21 cellular contexts compared by ENCODE assay signal in the genomic region with DNA sequence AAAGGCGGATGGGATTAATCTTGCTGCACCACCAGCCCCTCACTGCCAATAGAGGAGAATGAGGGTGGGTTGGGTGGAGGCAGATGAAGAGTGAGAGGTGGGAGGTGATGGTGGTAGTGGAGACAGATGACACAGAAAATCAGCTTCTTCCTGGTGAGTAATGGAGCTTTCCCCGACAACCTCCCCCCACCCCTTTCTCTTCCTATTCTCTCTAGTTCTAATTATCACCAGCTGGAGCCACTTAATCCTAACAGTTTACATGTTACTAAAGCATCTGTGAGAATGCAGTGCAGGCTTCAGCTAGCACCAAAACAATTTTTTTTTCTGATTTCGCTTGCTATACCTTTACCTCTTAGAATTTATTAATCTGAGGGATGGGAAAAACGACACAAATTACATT.
"Had no signal": no experiment of that assay in that cellular context is flagged by ENCODE, and none has a peak within 500 bp of the region (broad histone marks: within the 10 kb centered on the region; RNA-seq: fewer than 3 reads in every experiment).

No MANE protein-coding gene starts in this region.

- H3K9me3 Mint-ChIP-seq: endodermal cell had no signal

- H3K27me3 ChIP-seq: colonic mucosa, right atrium auricular region, tibial nerve had no signal

- H3K27ac Mint-ChIP-seq: activated B cell treated with CpG ODN at 0.5 μM for 24 hours; activated CD8-positive, alpha-beta T cell treated with anti-CD3 and anti-CD28 coated beads for 36 hours; activated naive CD4-positive, alpha-beta T cell treated with anti-CD3 and anti-CD28 coated beads, Interleukin-2, amount 10 ng/mL, durations not matched to agents 7 days and 5 days; activated naive CD8-positive, alpha-beta T cell treated with anti-CD3 and anti-CD28 coated beads, Interleukin-2, amount 50 U/mL, for 24 hours; activated T-cell treated with anti-CD3 and anti-CD28 coated beads, Interleukin-2, amount 50 U/mL, for 24 hours; endodermal cell; naive B cell had no signal

- H3K4me1 Mint-ChIP-seq: activated B cell treated with CpG ODN at 0.5 μM for 24 hours; activated naive CD4-positive, alpha-beta T cell treated with anti-CD3 and anti-CD28 coated beads, Interleukin-2, amount 10 ng/mL, durations not matched to agents 7 days and 5 days; activated naive CD8-positive, alpha-beta T cell treated with anti-CD3 and anti-CD28 coated beads, Interleukin-2, amount 50 U/mL, for 24 hours; naive B cell; neural crest cell had no signal

- H3K4me1 ChIP-seq: colonic mucosa, prostate gland, right atrium auricular region, tibial nerve had no signal

- H3K36me3 Mint-ChIP-seq: activated naive CD4-positive, alpha-beta T cell treated with anti-CD3 and anti-CD28 coated beads, Interleukin-2, amount 10 ng/mL, durations not matched to agents 7 days and 5 days; brain had no signal

- ATAC-seq: activated CD8-positive, alpha-beta T cell treated with anti-CD3 and anti-CD28 coated beads for 36 hours; activated naive CD8-positive, alpha-beta T cell treated with anti-CD3 and anti-CD28 coated beads, Interleukin-2, amount 50 U/mL, for 24 hours; left lobe of liver; mucosa of descending colon; stimulated activated naive CD8-positive, alpha-beta T cell treated with anti-CD3 and anti-CD28 coated beads, Interleukin-15, Interleukin-2, amounts not matched to agents 100 U/mL and 50 U/mL, for 24 hours had no signal

- H3K27me3 Mint-ChIP-seq: activated B cell treated with CpG ODN at 0.5 μM for 24 hours; activated CD8-positive, alpha-beta T cell treated with anti-CD3 and anti-CD28 coated beads for 36 hours; activated naive CD4-positive, alpha-beta T cell treated with anti-CD3 and anti-CD28 coated beads, Interleukin-2, amount 10 ng/mL, durations not matched to agents 7 days and 5 days; activated naive CD8-positive, alpha-beta T cell treated with anti-CD3 and anti-CD28 coated beads, Interleukin-2, amount 50 U/mL, for 24 hours; activated T-cell treated with anti-CD3 and anti-CD28 coated beads, Interleukin-2, amount 50 U/mL, for 24 hours; brain; naive B cell had no signal

- H3K36me3 ChIP-seq: colonic mucosa, prostate gland, right atrium auricular region, tibial nerve had no signal

- H3K9me3 ChIP-seq: colonic mucosa, prostate gland, right atrium auricular region had no signal

- DNase-seq: activated B cell treated with CpG ODN at 0.5 μM for 24 hours; activated CD4-positive, alpha-beta T cell treated with anti-CD3 and anti-CD28 coated beads for 48 hours; activated CD8-positive, alpha-beta T cell treated with anti-CD3 and anti-CD28 coated beads for 36 hours; activated naive CD4-positive, alpha-beta T cell treated with anti-CD3 and anti-CD28 coated beads, Interleukin-2, amount 10 ng/mL, durations not matched to agents 7 days and 5 days; activated naive CD8-positive, alpha-beta T cell treated with anti-CD3 and anti-CD28 coated beads, Interleukin-2, amount 50 U/mL, for 24 hours; activated T-cell treated with anti-CD3 and anti-CD28 coated beads, Interleukin-2, amount 50 U/mL, for 24 hours; anterior cingulate cortex; colonic mucosa; endodermal cell; kidney; mammary epithelial cell; mucosa of descending colon; naive B cell; stimulated activated CD4-positive, alpha-beta T cell treated with anti-CD3 and anti-CD28 coated beads, Interleukin-2, amount 100 ng/mL, for 24 hours; stimulated activated naive CD8-positive, alpha-beta T cell treated with anti-CD3 and anti-CD28 coated beads, Interleukin-15, Interleukin-2, amounts not matched to agents 100 U/mL and 50 U/mL, for 24 hours had no signal

- H3K27ac ChIP-seq: colonic mucosa, prostate gland, right atrium auricular region, tibial nerve had no signal

- H3K4me3 ChIP-seq: colonic mucosa, mucosa of descending colon, prostate gland, right atrium auricular region, tibial nerve had no signal

- H3K4me3 Mint-ChIP-seq: activated B cell treated with CpG ODN at 0.5 μM for 24 hours; activated CD8-positive, alpha-beta T cell treated with anti-CD3 and anti-CD28 coated beads for 36 hours; activated naive CD4-positive, alpha-beta T cell treated with anti-CD3 and anti-CD28 coated beads, Interleukin-2, amount 10 ng/mL, durations not matched to agents 7 days and 5 days; activated naive CD8-positive, alpha-beta T cell treated with anti-CD3 and anti-CD28 coated beads, Interleukin-2, amount 50 U/mL, for 24 hours; activated T-cell treated with anti-CD3 and anti-CD28 coated beads, Interleukin-2, amount 50 U/mL, for 24 hours; brain; endodermal cell; naive B cell; neural crest cell had no signal
